ENCODE assay signal across 1 cellular context in the genomic region with DNA sequence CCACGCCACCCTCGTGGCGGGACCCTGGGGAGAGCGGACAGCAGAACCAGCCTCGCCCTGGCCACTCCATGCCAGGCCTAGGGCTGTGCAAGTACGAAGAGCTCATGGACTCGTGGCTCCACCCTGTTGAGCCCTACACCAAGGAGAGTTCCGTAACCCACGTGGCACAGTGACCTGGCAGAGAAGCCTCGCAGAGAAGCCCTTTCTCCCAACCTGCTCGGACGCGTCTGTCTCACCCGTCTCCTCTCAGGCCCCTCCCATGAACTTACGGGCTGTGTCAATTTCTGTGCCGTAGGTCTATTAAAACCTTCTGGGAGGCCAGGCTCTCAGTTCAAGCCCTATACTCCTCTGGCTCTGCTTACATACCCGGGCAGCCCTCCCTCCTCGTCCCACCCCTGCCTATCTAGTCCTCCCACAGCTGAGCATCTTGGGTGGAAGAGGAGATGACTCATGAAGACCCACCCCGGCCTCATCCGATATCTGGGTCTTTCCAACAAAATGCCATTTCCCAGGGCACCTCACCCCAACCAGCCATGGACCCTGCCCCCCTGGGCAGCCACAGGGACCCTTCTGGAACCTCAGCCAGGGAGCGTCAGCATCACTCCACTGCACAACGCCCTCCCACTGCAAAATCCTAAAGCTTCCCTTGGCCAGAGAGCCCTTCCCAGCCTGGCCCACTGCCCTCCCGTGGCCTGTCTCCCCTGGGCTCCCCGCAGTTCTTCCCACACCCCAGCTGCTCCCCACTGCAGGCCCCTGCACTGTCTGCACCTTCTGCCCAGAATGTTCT.
TF ChIP-seq lines count a peak whose summit lies in the region.

No MANE protein-coding gene starts in this region.

TF ChIP-seq in HepG2, 621 proteins besides CTCF, POLR2A, EP300 and RAD21:
- TF ChIP-seq KDM3A (CRISPR knock-in tag; IDR thresholded peaks at IDR 0.05; ENCODE audit: low read depth): no peak
- no peak for TF ChIP-seq NCOR1 (IDR thresholded peaks at IDR 0.05; ENCODE audit: borderline replicate concordance, low read length)
- TF ChIP-seq BHLHE40 (IDR thresholded peaks at IDR 0.05; ENCODE audit: low read length): no peak
- TF ChIP-seq NAIF1 (CRISPR knock-in tag; IDR thresholded peaks at IDR 0.05; ENCODE audit: borderline replicate concordance): no peak
- TF ChIP-seq, protein P1, sequence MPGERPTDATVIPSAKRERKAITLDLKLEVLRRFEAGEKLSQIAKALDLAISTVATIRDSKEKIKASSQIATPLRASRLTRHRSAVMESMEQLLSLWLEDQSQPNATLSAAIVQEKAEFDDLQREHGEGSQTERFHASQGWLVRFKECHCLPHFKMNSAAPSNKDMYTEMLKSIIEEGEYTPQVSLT (CRISPR knock-in tag; IDR thresholded peaks at IDR 0.05; ENCODE audit: borderline replicate concordance, low read depth): no peak
- no peak for TF ChIP-seq MYPOP (CRISPR knock-in tag; IDR thresholded peaks at IDR 0.05)
